16 cellular contexts compared by ENCODE assay signal in genomic region chr22:48258108-48258705, GRCh38.
"Had no signal": no experiment of that assay in that cellular context is flagged by ENCODE, and none has a peak within 500 bp of the region (broad histone marks: within the 10 kb centered on the region; RNA-seq: fewer than 3 reads in every experiment).

No MANE protein-coding gene starts in this region.

- H3K9me3 Mint-ChIP-seq: activated CD8-positive, alpha-beta T cell treated with anti-CD3 and anti-CD28 coated beads for 36 hours; activated T-cell treated with anti-CD3 and anti-CD28 coated beads, Interleukin-2, amount 50 U/mL, for 4 hours; nephron progenitor cell had no signal

- H3K4me3 ChIP-seq: colonic mucosa, esophagus muscularis mucosa, left ventricle myocardium inferior, ovary, tibial artery, uterus had no signal

- DNase-seq: activated CD8-positive, alpha-beta T cell treated with anti-CD3 and anti-CD28 coated beads for 36 hours; activated gamma-delta T cell; activated T-cell treated with anti-CD3 and anti-CD28 coated beads, Interleukin-2, amount 50 U/mL, for 4 hours; amniotic stem cell; central memory CD4-positive, alpha-beta T cell; colonic mucosa; hippocampal formation; left ventricle myocardium inferior; nephron progenitor cell; T-helper 1 cell; T1000 had no signal

- H3K36me3 Mint-ChIP-seq: activated naive CD8-positive, alpha-beta T cell had no signal

- H3K27ac Mint-ChIP-seq: activated CD8-positive, alpha-beta T cell treated with anti-CD3 and anti-CD28 coated beads for 36 hours; activated naive CD8-positive, alpha-beta T cell had no signal

- H3K27ac ChIP-seq: colonic mucosa, esophagus muscularis mucosa, left ventricle myocardium inferior, ovary, tibial artery, uterus had no signal

- H3K4me1 ChIP-seq: colonic mucosa, esophagus muscularis mucosa, left ventricle myocardium inferior, tibial artery, uterus had no signal

- H3K27me3 ChIP-seq: colonic mucosa, ovary, uterus had no signal

- H3K9me3 ChIP-seq: colonic mucosa, esophagus muscularis mucosa, left ventricle myocardium inferior, ovary, tibial artery, uterus had no signal

- H3K36me3 ChIP-seq: colonic mucosa, esophagus muscularis mucosa, left ventricle myocardium inferior, ovary, tibial artery, uterus had no signal

- H3K4me3 Mint-ChIP-seq: activated CD8-positive, alpha-beta T cell treated with anti-CD3 and anti-CD28 coated beads for 36 hours; activated naive CD8-positive, alpha-beta T cell; activated T-cell treated with anti-CD3 and anti-CD28 coated beads, Interleukin-2, amount 50 U/mL, for 4 hours; nephron progenitor cell had no signal
